In the genomic region with DNA sequence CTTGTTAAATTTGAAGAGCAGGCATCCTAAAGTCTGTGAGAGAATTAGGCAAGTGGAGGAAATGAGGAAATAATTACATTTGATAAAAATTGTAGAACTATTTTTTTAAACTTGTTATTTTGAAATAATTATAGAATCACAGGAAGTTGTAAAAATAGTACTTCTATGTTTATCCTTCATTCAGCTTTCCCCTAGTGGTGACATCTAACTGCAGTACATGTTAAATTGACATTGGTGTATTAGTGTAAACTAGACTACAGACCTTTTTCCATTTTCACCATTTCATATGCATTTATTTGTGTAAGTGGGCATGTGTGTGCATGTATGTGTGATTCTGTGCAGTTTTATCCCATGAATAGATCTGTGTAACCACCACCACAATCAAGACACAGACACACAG, we compare ENCODE assay signal across 20 cellular contexts. TPM values are rescaled to one million over a fixed set of nuclear protein-coding genes. Genes with fewer than 3 reads are reported as not detected.
DNase-seq lines count a peak whose midpoint lies in the region; ATAC-seq, FAIRE-seq and TF ChIP-seq lines count a peak whose summit lies in the region.
"Had no signal": no experiment of that assay in that cellular context is flagged by ENCODE, and none has a peak within 500 bp of the region (broad histone marks: within the 10 kb centered on the region; RNA-seq: fewer than 3 reads in every experiment).

No MANE protein-coding gene starts in this region.

- H2AFZ ChIP-seq in Loucy (ENCODE audit: low read length), result no peak overlapping the region

- H3K4me3 ChIP-seq in cardiac muscle cell, result no peak overlapping the region
- H3K4me3 ChIP-seq in Loucy (ENCODE audit: low read length, poor library complexity, severe bottlenecking), result no peak overlapping the region
- H3K4me3 ChIP-seq in CD8-positive, alpha-beta memory T cell (ENCODE audit: low read length), result no peak overlapping the region
- H3K4me3 ChIP-seq: SJCRH30 had no signal

- FAIRE-seq in colon (lab: Jason Lieb, UNC), result peak; percentile 21
- FAIRE-seq: keratinocyte had no signal

- H4K20me1 ChIP-seq in Loucy (ENCODE audit: insufficient read depth, low read length, poor library complexity, severe bottlenecking), result no peaks in the 10 kb centered on the region

- H3K36me3 Mint-ChIP-seq in type B pancreatic cell, result peaks cover 3% of the 10 kb centered on the region
- peaks cover 0 to 61% (median 6%) of the 10 kb centered on the region in 3 donors for H3K36me3 Mint-ChIP-seq in CD8-positive, alpha-beta memory T cell
- no peaks in the 10 kb centered on the region for H3K36me3 Mint-ChIP-seq in activated naive CD4-positive, alpha-beta T cell treated with anti-CD3 and anti-CD28 coated beads, Interleukin-2, amount 50 U/mL, for 72 hours

- no peaks in the 10 kb centered on the region for H3K9me3 Mint-ChIP-seq in type B pancreatic cell
- no peaks in the 10 kb centered on the region for H3K9me3 Mint-ChIP-seq in CD8-positive, alpha-beta memory T cell
- no peaks in the 10 kb centered on the region for H3K9me3 Mint-ChIP-seq in activated naive CD4-positive, alpha-beta T cell treated with anti-CD3 and anti-CD28 coated beads, Interleukin-2, amount 50 U/mL, for 72 hours
- H3K9me3 Mint-ChIP-seq: activated naive CD4-positive, alpha-beta T cell treated with anti-CD3 and anti-CD28 coated beads, Interleukin-2, amount 10 ng/mL, durations not matched to agents 7 days and 5 days; stimulated activated naive CD8-positive, alpha-beta T cell treated with anti-CD3 and anti-CD28 coated beads, Interleukin-15, Interleukin-2, amounts not matched to agents 100 ng/mL and 50 ng/mL, for 24 hours had no signal

- H3K9me3 ChIP-seq in cardiac muscle cell (ENCODE audit: low read depth) (no peaks in the 10 kb centered on the region), Loucy (ENCODE audit: insufficient read depth, low read depth, low read length) (no peaks in the 10 kb centered on the region)
- H3K9me3 ChIP-seq in CD8-positive, alpha-beta memory T cell (ENCODE audit: low read length), result no peaks in the 10 kb centered on the region
- H3K9me3 ChIP-seq: SJCRH30 had no signal

- H3K9me2 ChIP-seq in Loucy (replicated peaks; ENCODE audit: low read depth, low read length), result no peaks in the 10 kb centered on the region

- no peaks in the 10 kb centered on the region for H3F3A ChIP-seq in Loucy (ENCODE audit: low read depth)

- H3K79me2 ChIP-seq in Loucy (ENCODE audit: insufficient read depth, low read length), result no peaks in the 10 kb centered on the region

- POLR2A ChIA-PET in CD8-positive, alpha-beta memory T cell (lab: Charles Lee), result interaction anchor here (0.6 kb wide), 1 partner anchor 60 kb away, joined by 3 read pairs; no protein-coding TSS in a partner anchor

- H3K27me3 Mint-ChIP-seq in type B pancreatic cell, result peaks cover under 1% of the 10 kb centered on the region
- H3K27me3 Mint-ChIP-seq in CD8-positive, alpha-beta memory T cell, result peaks cover 0 to under 1% of the 10 kb centered on the region in 2 donors
- H3K27me3 Mint-ChIP-seq: activated naive CD4-positive, alpha-beta T cell treated with anti-CD3 and anti-CD28 coated beads, Interleukin-2, amount 10 ng/mL, durations not matched to agents 7 days and 5 days; stimulated activated naive CD8-positive, alpha-beta T cell treated with anti-CD3 and anti-CD28 coated beads, Interleukin-15, Interleukin-2, amounts not matched to agents 100 ng/mL and 50 ng/mL, for 24 hours had no signal

- CTCF ChIA-PET in CD8-positive, alpha-beta memory T cell (lab: Charles Lee), result interaction anchor here (0.7 to 1.4 kb wide), 6 partner anchors 10 to 168 kb away, joined by 3 to 7 read pairs (median 3); partner anchors contain the start of gene IQGAP2

- no peak overlapping the region for H3K4me2 ChIP-seq in Loucy (ENCODE audit: low read depth, low read length, poor library complexity, severe bottlenecking)

- H3K27ac ChIP-seq in cardiac muscle cell, result no peak overlapping the region
- no peak overlapping the region for H3K27ac ChIP-seq in CD8-positive, alpha-beta memory T cell (ENCODE audit: low read depth, low read length)
- H3K27ac ChIP-seq: SJCRH30 had no signal

- no peaks in the 10 kb centered on the region for H3K27me3 ChIP-seq in cardiac muscle cell
- H3K27me3 ChIP-seq in Loucy (ENCODE audit: insufficient read depth, low read length, poor library complexity, severe bottlenecking), result no peaks in the 10 kb centered on the region
- no peaks in the 10 kb centered on the region for H3K27me3 ChIP-seq in CD8-positive, alpha-beta memory T cell (ENCODE audit: insufficient read depth, low read length, poor library complexity, severe bottlenecking)

- H3K4me3 Mint-ChIP-seq in type B pancreatic cell, result no peak overlapping the region
- no peak overlapping the region for H3K4me3 Mint-ChIP-seq in CD8-positive, alpha-beta memory T cell
- H3K4me3 Mint-ChIP-seq: activated naive CD4-positive, alpha-beta T cell treated with anti-CD3 and anti-CD28 coated beads, Interleukin-2, amount 10 ng/mL, durations not matched to agents 7 days and 5 days; stimulated activated naive CD8-positive, alpha-beta T cell treated with anti-CD3 and anti-CD28 coated beads, Interleukin-15, Interleukin-2, amounts not matched to agents 100 ng/mL and 50 ng/mL, for 24 hours had no signal

- H3K36me3 ChIP-seq in cardiac muscle cell (no peaks in the 10 kb centered on the region), Loucy (ENCODE audit: insufficient read depth, low read length) (peaks cover 16% of the 10 kb centered on the region)
- H3K36me3 ChIP-seq in CD8-positive, alpha-beta memory T cell (ENCODE audit: insufficient read depth, low read length), result no peaks in the 10 kb centered on the region
- H3K36me3 ChIP-seq: SJCRH30 had no signal

- no peaks in the 10 kb centered on the region for H3K4me1 ChIP-seq in cardiac muscle cell (ENCODE audit: low read depth)
- H3K4me1 ChIP-seq in Loucy (ENCODE audit: insufficient read depth, low read length, poor library complexity, severe bottlenecking), result peaks cover 6% of the 10 kb centered on the region
- H3K4me1 ChIP-seq in CD8-positive, alpha-beta memory T cell (ENCODE audit: insufficient read depth, low read length), result no peaks in the 10 kb centered on the region
- H3K4me1 ChIP-seq: SJCRH30 had no signal

- intact Hi-C loops in left ventricle myocardium superior (cut with micrococcal nuclease), result no loop called here

- no peak for DNase-seq in cardiac muscle cell (ENCODE audit: low read depth in 1 of 2, low spot score in 1 of 2)
- no peak for DNase-seq in left ventricle myocardium superior
- DNase-seq in type B pancreatic cell (ENCODE audit: extremely low spot score, unreplicated experiment), result no peak
- DNase-seq in CD8-positive, alpha-beta memory T cell, result no peak
- no peak for DNase-seq in activated naive CD4-positive, alpha-beta T cell treated with anti-CD3 and anti-CD28 coated beads, Interleukin-2, amount 50 U/mL, for 72 hours (ENCODE audit: low spot score in 2 of 2)
- DNase-seq in GM03348 (ENCODE audit: low spot score), result no peak
- DNase-seq: activated CD4-positive, alpha-beta T cell treated with anti-CD3 and anti-CD28 coated beads for 48 hours; activated naive CD4-positive, alpha-beta T cell treated with anti-CD3 and anti-CD28 coated beads, Interleukin-2, amount 10 ng/mL, durations not matched to agents 7 days and 5 days; activated T-cell treated with anti-CD3 and anti-CD28 coated beads for 4 hours; IMR-90; NCI-H1417; NCI-H2227 treated with DMSO at 0.1 percent for 48 hours; SJCRH30; T1000 had no signal

- H3K9ac ChIP-seq in Loucy (ENCODE audit: low read depth, low read length, poor library complexity, severe bottlenecking), result no peak overlapping the region

- no peak overlapping the region for H3K27ac Mint-ChIP-seq in type B pancreatic cell
- H3K27ac Mint-ChIP-seq in CD8-positive, alpha-beta memory T cell, result peak overlapping the region in 2 of 8 donors; percentile 6 to 37
- no peak overlapping the region for H3K27ac Mint-ChIP-seq in activated naive CD4-positive, alpha-beta T cell treated with anti-CD3 and anti-CD28 coated beads, Interleukin-2, amount 50 U/mL, for 72 hours
- H3K27ac Mint-ChIP-seq: activated naive CD4-positive, alpha-beta T cell treated with anti-CD3 and anti-CD28 coated beads, Interleukin-2, amount 10 ng/mL, durations not matched to agents 7 days and 5 days; stimulated activated naive CD8-positive, alpha-beta T cell treated with anti-CD3 and anti-CD28 coated beads, Interleukin-15, Interleukin-2, amounts not matched to agents 100 ng/mL and 50 ng/mL, for 24 hours had no signal

- ATAC-seq in left ventricle myocardium superior, result no peak
- no peak for ATAC-seq in activated naive CD4-positive, alpha-beta T cell treated with anti-CD3 and anti-CD28 coated beads, Interleukin-2, amount 50 U/mL, for 72 hours

- no peaks in the 10 kb centered on the region for H3K4me1 Mint-ChIP-seq in type B pancreatic cell (ENCODE audit: unreplicated experiment)
- H3K4me1 Mint-ChIP-seq in CD8-positive, alpha-beta memory T cell, result peaks cover 28 to 50% (median 37%) of the 10 kb centered on the region in 3 donors
- H3K4me1 Mint-ChIP-seq: activated naive CD4-positive, alpha-beta T cell treated with anti-CD3 and anti-CD28 coated beads, Interleukin-2, amount 10 ng/mL, durations not matched to agents 7 days and 5 days had no signal

- TF ChIP-seq CTCF in cardiac muscle cell (IDR thresholded peaks at IDR 0.05; ENCODE audit: low read depth, low read length), result peak; percentile 14
- TF ChIP-seq CTCF in Loucy (conservative IDR thresholded peaks at IDR 0.05; ENCODE audit: low read length), result peak; percentile 52
- peak; percentile 60 for TF ChIP-seq CTCF in type B pancreatic cell (conservative IDR thresholded peaks at IDR 0.05)

RNA-seq across cellular contexts. Expression of gene F2RL2, which starts 51.6 kb away (rescaled TPM):
- 0.70 and 0.98 TPM in 2 replicates for total RNA-seq in cardiac muscle cell
- polyA plus RNA-seq in cardiac muscle cell, result 0.32 and 3.7 TPM in 2 replicates
- total RNA-seq in left ventricle myocardium superior, result 0.27 TPM
- total RNA-seq in type B pancreatic cell (ENCODE audit: low replicate concordance), result 0.29 and 5.1 TPM in 2 replicates
- under 1 TPM in 1 of 2 experiments, not detected in 1; 0.15 TPM for total RNA-seq in CD8-positive, alpha-beta memory T cell
- 0.49 TPM for polyA plus RNA-seq in CD8-positive, alpha-beta memory T cell
- not detected for total RNA-seq in activated naive CD4-positive, alpha-beta T cell treated with anti-CD3 and anti-CD28 coated beads, Interleukin-2, amount 50 U/mL, for 72 hours
- total RNA-seq: ureter had no signal
- polyA plus RNA-seq: keratinocyte, neural cell had no signal
